ENCODE assay signal across 25 cellular contexts in the genomic region with DNA sequence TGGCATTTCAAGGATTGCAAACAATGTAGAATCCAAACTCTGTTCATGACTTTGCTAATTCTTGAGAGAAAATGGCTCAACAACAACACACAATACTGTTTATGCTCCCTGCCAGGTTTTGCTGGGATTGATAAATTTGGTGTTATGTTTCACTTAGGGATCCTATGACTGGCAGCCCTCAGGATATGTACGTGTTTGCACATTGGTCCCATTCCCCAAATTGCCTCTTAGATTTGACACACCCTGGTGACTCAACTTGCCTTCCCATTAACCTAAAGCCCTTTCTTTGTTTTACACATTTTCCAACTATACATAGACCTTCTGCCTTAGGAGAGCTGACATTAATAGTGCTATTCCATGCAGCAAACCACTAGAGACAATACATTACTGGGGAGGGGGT.
"Had no signal": no experiment of that assay in that cellular context is flagged by ENCODE, and none has a peak within 500 bp of the region (broad histone marks: within the 10 kb centered on the region; RNA-seq: fewer than 3 reads in every experiment).

No MANE protein-coding gene starts in this region.

- H3K36me3 ChIP-seq: colonic mucosa, heart right ventricle, left lung, neural progenitor cell, right atrium auricular region, tibial artery had no signal

- FAIRE-seq: endometrium, islet of Langerhans had no signal

- ATAC-seq: effector memory CD8-positive, alpha-beta T cell; esophagus mucosa; heart right ventricle; left cardiac atrium; left lung; mucosa of descending colon; sciatic nerve; stimulated activated effector memory CD8-positive, alpha-beta T cell treated with anti-CD3 and anti-CD28 coated beads, Interleukin-12 subunit alpha, Interleukin-12 subunit beta, amount 100 ng/mL, for 72 hours; stimulated activated naive CD8-positive, alpha-beta T cell treated with anti-CD3 and anti-CD28 coated beads, Interleukin-15, Interleukin-2, amounts not matched to agents 100 U/mL and 50 U/mL, for 24 hours had no signal

- H3K4me3 ChIP-seq: colonic mucosa, heart right ventricle, left lung, mucosa of descending colon, neural progenitor cell, right atrium auricular region, testis, tibial artery had no signal

- H3K4me1 ChIP-seq: colonic mucosa, neural progenitor cell, parathyroid adenoma, right atrium auricular region, testis had no signal

- H3K9me3 ChIP-seq: colonic mucosa, heart right ventricle, left lung, mucosa of descending colon, right atrium auricular region, testis, tibial artery had no signal

- H3K27ac ChIP-seq: colonic mucosa, heart right ventricle, left lung, neural progenitor cell, parathyroid adenoma, right atrium auricular region, testis, tibial artery had no signal

- DNase-seq: colonic mucosa; effector memory CD8-positive, alpha-beta T cell; foreskin melanocyte; glutamatergic neuron; heart right ventricle; hippocampal formation; left cardiac atrium; left lung; mesenchymal stem cell; mucosa of descending colon; naive B cell; stimulated activated CD4-positive, alpha-beta T cell treated with anti-CD3 and anti-CD28 coated beads, Interleukin-2, amount 100 ng/mL, for 24 hours; stimulated activated CD4-positive, alpha-beta T cell treated with anti-CD3 and anti-CD28 coated beads, Interleukin-4, amount 100 ng/mL, for 24 hours; stimulated activated naive CD8-positive, alpha-beta T cell treated with anti-CD3 and anti-CD28 coated beads, Interleukin-15, Interleukin-2, amounts not matched to agents 100 U/mL and 50 U/mL, for 24 hours; substantia nigra; testis; tibial artery had no signal

- H3K27me3 ChIP-seq: colonic mucosa, heart right ventricle, left lung, neural progenitor cell, right atrium auricular region, testis, tibial artery had no signal
